ENCODE assay signal across 25 cellular contexts in genomic region chr9:16543691-16544090, GRCh38.
DNase-seq lines count a peak whose midpoint lies in the region; TF ChIP-seq lines count a peak whose summit lies in the region.
"Had no signal": no experiment of that assay in that cellular context is flagged by ENCODE, and none has a peak within 500 bp of the region (broad histone marks: within the 10 kb centered on the region; RNA-seq: fewer than 3 reads in every experiment).

No MANE protein-coding gene starts in this region.

- intact Hi-C loops in mammary epithelial cell (cut with micrococcal nuclease), result no loop called here

- no peak overlapping the region for H3K4me3 ChIP-seq in mammary epithelial cell (replicated peaks in 1 of 3; ENCODE audit: insufficient read depth in 1 of 3, low read depth in 2 of 3, low read length in 3 of 3)
- H3K4me3 ChIP-seq: GM23248, K562, SK-N-MC had no signal

- BruUV-seq in mammary epithelial cell (replicated peaks; lab: Mats Ljungman, UMichigan), result no TSS peak

- H3K9me3 ChIP-seq in mammary epithelial cell (replicated peaks; ENCODE audit: insufficient read depth, low read length), result no peaks in the 10 kb centered on the region
- H3K9me3 ChIP-seq: Caco-2 had no signal

- no peaks in the 10 kb centered on the region for H3K4me1 ChIP-seq in mammary epithelial cell (ENCODE audit: insufficient read depth, low read length)
- H3K4me1 ChIP-seq: Caco-2 had no signal

- 76% methylated on average over 3 of the region's 3 CpGs for whole genome bisulfite sequencing in mammary epithelial cell (ENCODE audit: low coverage, missing lambda C conversion rate)

- in situ Hi-C loops in mammary epithelial cell (cut with MboI; ENCODE audit: low sequenced_read_pairs in 2 of 2), result no loop called here

- no peak overlapping the region for H3K27ac ChIP-seq in mammary epithelial cell (ENCODE audit: insufficient read depth, low read depth, low read length)
- H3K27ac ChIP-seq: C4-2B, GM23248, SK-N-MC had no signal

- no peak for TF ChIP-seq CTCF in mammary epithelial cell (conservative IDR thresholded peaks at IDR 0.05 in 1 of 2, IDR thresholded peaks at IDR 0.05 in 1 of 2; ENCODE audit: extremely low read depth in 1 of 2, insufficient read depth in 1 of 2, low read depth in 1 of 2, low read length in 2 of 2)

- CTCF ChIA-PET in mammary epithelial cell (lab: Charles Lee; ENCODE audit: low non-redundant PET), result no interaction called here

- H4K20me1 ChIP-seq in mammary epithelial cell (ENCODE audit: insufficient read depth, low read length), result no peaks in the 10 kb centered on the region

- H3K79me2 ChIP-seq in mammary epithelial cell (ENCODE audit: insufficient read depth, low read length), result no peaks in the 10 kb centered on the region

- DNase-seq in NCI-H1092 (lab: John Stamatoyannopoulos, UW) (peak; percentile 9), dermis blood vessel endothelial cell (peak; percentile 20), lung microvascular endothelial cell (ENCODE audit: low read depth in 2 of 2) (peak; percentile 12 to 22), GM03348 (ENCODE audit: low spot score) (no peak), cortex of kidney (lab: John Stamatoyannopoulos, UW) (no peak), mammary epithelial cell (no peak)
- no peak for DNase-seq in stimulated activated CD4-positive, alpha-beta T cell treated with anti-CD3 and anti-CD28 coated beads, Interleukin-1b, Interleukin-23, amount 100 ng/mL, for 48 hours
- DNase-seq: Caco-2; CD8-positive, alpha-beta T cell; DMS 273 treated with DMSO at 0.1 percent for 48 hours; DMS79; EL; GDM1; GM23248; H7; Kasumi-1; NCI-H1417 treated with DMSO at 0.1 percent for 48 hours; NCI-H1694 treated with DMSO at 0.1 percent for 48 hours; NCI-H2081; NCI-H2227 treated with DMSO at 0.1 percent for 48 hours; NCI-H510A; SIG-M5 had no signal

- H3K4me2 ChIP-seq in mammary epithelial cell (ENCODE audit: insufficient read depth, low read depth, low read length), result no peak overlapping the region

- no peaks in the 10 kb centered on the region for H3K36me3 ChIP-seq in mammary epithelial cell (ENCODE audit: insufficient read depth, low read length)

- dilution Hi-C loops in mammary epithelial cell (cut with HindIII; ENCODE audit: low sequenced_read_pairs), result no loop called here

- no peak overlapping the region for H2AFZ ChIP-seq in mammary epithelial cell (ENCODE audit: low read depth, low read length)
- H2AFZ ChIP-seq: GM23248 had no signal

- H3K9ac ChIP-seq in mammary epithelial cell (ENCODE audit: insufficient read depth, low read length), result no peak overlapping the region
- H3K9ac ChIP-seq: GM23248 had no signal

- no peaks in the 10 kb centered on the region for H3K27me3 ChIP-seq in mammary epithelial cell (ENCODE audit: insufficient read depth, low read length)

Comparison
In these comparisons a context has a peak if more than half of its experiments do, and no peak if none do; other contexts are left out.
1. DNase-seq: peak in NCI-H1092 (single experiment), dermis blood vessel endothelial cell (single experiment) and lung microvascular endothelial cell (2 of 2); none in stimulated activated CD4-positive, alpha-beta T cell treated with anti-CD3 and anti-CD28 coated beads, Interleukin-1b, Interleukin-23, amount 100 ng/mL, for 48 hours (single experiment), GM03348 (single experiment), cortex of kidney (single experiment) and mammary epithelial cell (single experiment).